Comparison of ENCODE assay signal across 9 cellular contexts in the genomic region with DNA sequence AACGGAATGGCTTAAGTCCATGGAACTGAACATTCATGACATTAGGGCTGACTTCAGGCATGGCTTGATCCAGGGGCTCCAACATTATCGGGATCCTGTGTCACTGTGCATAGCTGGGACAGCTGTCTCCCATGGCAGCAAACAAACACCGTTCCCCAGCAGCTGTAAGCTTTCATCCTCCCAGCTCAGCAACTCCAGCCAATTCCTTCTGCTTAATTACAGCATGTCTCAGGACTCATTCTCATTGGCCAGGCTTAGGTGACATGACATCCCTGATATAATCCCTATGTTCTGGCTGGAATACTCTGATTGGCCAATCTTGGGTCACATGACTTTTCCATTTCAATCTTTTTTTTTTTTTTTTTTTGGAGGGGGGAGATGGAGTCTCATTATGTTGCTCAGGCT. TPM values are rescaled to one million over a fixed set of nuclear protein-coding genes. Genes with fewer than 3 reads are reported as not detected.
A peak's percentile ranks its signal among the peaks of the same experiment; 100 is the strongest.
DNase-seq lines count a peak whose midpoint lies in the region; FAIRE-seq lines count a peak whose summit lies in the region.
"Had no signal": no experiment of that assay in that cellular context is flagged by ENCODE, and none has a peak within 500 bp of the region (broad histone marks: within the 10 kb centered on the region; RNA-seq: fewer than 3 reads in every experiment).

No MANE protein-coding gene starts in this region.

- DNase-seq in Caki2 (ENCODE audit: low read depth) (peak; percentile 60), MG63 (peak; percentile 36), SW 1271 (lab: John Stamatoyannopoulos, UW) (peak; percentile 48 to 79), iPS-NIHi11 (ENCODE audit: low spot score) (peak; percentile 63), GM19239 (ENCODE audit: insufficient read length, low spot score) (no peak), NK-92 (lab: John Stamatoyannopoulos, UW; ENCODE audit: unreplicated experiment) (no peak), GF-D8 (lab: John Stamatoyannopoulos, UW) (no peak)
- no peak for DNase-seq in activated CD4-positive, alpha-beta memory T cell treated with anti-CD3 and anti-CD28 coated beads for 36 hours
- DNase-seq: activated T-cell treated with anti-CD3 and anti-CD28 coated beads, Interleukin-2, amount 50 U/mL, for 24 hours had no signal

- intact Hi-C loops in activated CD4-positive, alpha-beta memory T cell treated with anti-CD3 and anti-CD28 coated beads for 36 hours (cut with micrococcal nuclease): no loop called here

- no peak for FAIRE-seq in GM19239 (lab: Jason Lieb, UNC)

- H3K36me3 Mint-ChIP-seq in activated CD4-positive, alpha-beta memory T cell treated with anti-CD3 and anti-CD28 coated beads for 36 hours: no peaks in the 10 kb centered on the region

- CTCF ChIA-PET in activated CD4-positive, alpha-beta memory T cell treated with anti-CD3 and anti-CD28 coated beads for 36 hours (lab: Charles Lee): interaction anchor here (2.0 kb wide), 1 partner anchor 31 kb away, joined by 11 read pairs; no protein-coding TSS in a partner anchor

- H3K27me3 Mint-ChIP-seq in activated CD4-positive, alpha-beta memory T cell treated with anti-CD3 and anti-CD28 coated beads for 36 hours: no peaks in the 10 kb centered on the region
- H3K27me3 Mint-ChIP-seq: activated T-cell treated with anti-CD3 and anti-CD28 coated beads, Interleukin-2, amount 50 U/mL, for 24 hours had no signal

- H3K4me3 Mint-ChIP-seq in activated CD4-positive, alpha-beta memory T cell treated with anti-CD3 and anti-CD28 coated beads for 36 hours: no peak overlapping the region
- H3K4me3 Mint-ChIP-seq: activated T-cell treated with anti-CD3 and anti-CD28 coated beads, Interleukin-2, amount 50 U/mL, for 24 hours had no signal

- peaks cover 4% of the 10 kb centered on the region for H3K4me1 Mint-ChIP-seq in activated CD4-positive, alpha-beta memory T cell treated with anti-CD3 and anti-CD28 coated beads for 36 hours (ENCODE audit: low read depth)

- no peaks in the 10 kb centered on the region for H3K9me3 ChIP-seq in MG63

- in situ Hi-C loops in Caki2 (cut with HindIII; ENCODE audit: low pct_unique_long_range_greater_than_20kb, low sequenced_read_pairs): no loop called here

- no peak overlapping the region for H3K27ac Mint-ChIP-seq in activated CD4-positive, alpha-beta memory T cell treated with anti-CD3 and anti-CD28 coated beads for 36 hours
- H3K27ac Mint-ChIP-seq: activated T-cell treated with anti-CD3 and anti-CD28 coated beads, Interleukin-2, amount 50 U/mL, for 24 hours had no signal

- POLR2A ChIA-PET in activated CD4-positive, alpha-beta memory T cell treated with anti-CD3 and anti-CD28 coated beads for 36 hours (lab: Charles Lee): interaction anchor here (0.7 kb wide), 1 partner anchor 21 kb away, joined by 3 read pairs; no protein-coding TSS in a partner anchor

- H3K9me3 Mint-ChIP-seq in activated CD4-positive, alpha-beta memory T cell treated with anti-CD3 and anti-CD28 coated beads for 36 hours: no peaks in the 10 kb centered on the region
- H3K9me3 Mint-ChIP-seq: activated T-cell treated with anti-CD3 and anti-CD28 coated beads, Interleukin-2, amount 50 U/mL, for 24 hours had no signal

- H3K36me3 ChIP-seq in MG63: no peaks in the 10 kb centered on the region

- no peak overlapping the region for H3K4me3 ChIP-seq in MG63

- H3K27me3 ChIP-seq in MG63: no peaks in the 10 kb centered on the region

RNA-seq across cellular contexts. Expression of a gene that starts 10.9 kb away (rescaled TPM):
- 117 and 168 TPM in 2 replicates for total RNA-seq in Caki2 (2014; rRNA removed; shearing (Covaris generic); ENCODE audit: low replicate concordance)
- total RNA-seq in MG63 (2014; rRNA removed; shearing (Covaris generic); ENCODE audit: low replicate concordance): 165 and 217 TPM in 2 replicates
- 100 to 1,000 TPM; 411 to 426 TPM for total RNA-seq in activated CD4-positive, alpha-beta memory T cell treated with anti-CD3 and anti-CD28 coated beads for 36 hours

RNA-seq across cellular contexts. Expression of a gene that starts 21.0 kb away (rescaled TPM):
- 17.2 and 24.0 TPM in 2 replicates for total RNA-seq in Caki2 (2014; rRNA removed; shearing (Covaris generic); ENCODE audit: low replicate concordance)
- 29.7 and 46.0 TPM in 2 replicates for total RNA-seq in MG63 (2014; rRNA removed; shearing (Covaris generic); ENCODE audit: low replicate concordance)
- total RNA-seq in activated CD4-positive, alpha-beta memory T cell treated with anti-CD3 and anti-CD28 coated beads for 36 hours: 10 to 100 TPM in 1 of 2 experiments, 1 to 10 TPM in 1; 6.3 to 11.6 TPM

RNA-seq across cellular contexts. Expression of a gene that starts 44.1 kb away (rescaled TPM):
- total RNA-seq in Caki2 (2014; rRNA removed; shearing (Covaris generic); ENCODE audit: low replicate concordance): 3.9 TPM in 1 of 2 replicates, not detected in the other
- 1.5 and 4.1 TPM in 2 replicates for total RNA-seq in MG63 (2014; rRNA removed; shearing (Covaris generic); ENCODE audit: low replicate concordance)
- 1 to 10 TPM; 8.5 to 9.9 TPM for total RNA-seq in activated CD4-positive, alpha-beta memory T cell treated with anti-CD3 and anti-CD28 coated beads for 36 hours

Comparison
In these comparisons a context has a peak if more than half of its experiments do, and no peak if none do; other contexts are left out.
1. DNase-seq: peak in Caki2 (single experiment), MG63 (single experiment), SW 1271 (2 of 2) and iPS-NIHi11 (single experiment); none in activated CD4-positive, alpha-beta memory T cell treated with anti-CD3 and anti-CD28 coated beads for 36 hours (single experiment), GM19239 (single experiment), NK-92 (single experiment) and GF-D8 (single experiment).